Comparison of ENCODE assay signal across 8 cellular contexts in the genomic region with DNA sequence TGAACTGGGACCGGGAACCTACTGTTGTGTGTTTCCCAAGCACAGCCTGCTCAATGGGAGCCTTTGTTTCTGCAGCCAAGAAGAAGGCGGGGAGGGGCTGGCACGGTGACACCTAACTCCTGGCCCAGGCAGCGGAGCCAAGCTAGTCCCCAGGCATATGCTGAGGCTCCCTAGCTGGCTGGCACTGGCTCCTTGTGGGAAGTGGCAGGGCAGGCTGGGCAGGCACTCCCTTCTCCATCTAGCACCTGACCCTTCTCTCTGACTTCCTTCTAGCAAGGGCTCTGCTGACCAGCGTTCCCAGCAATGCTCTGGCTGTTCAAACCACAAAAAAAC.
DNase-seq lines count a peak whose midpoint lies in the region; ATAC-seq and TF ChIP-seq lines count a peak whose summit lies in the region.

No MANE protein-coding gene starts in this region.

- TF ChIP-seq CTCF in lower lobe of right lung (IDR thresholded peaks at IDR 0.05) (no peak), brain microvascular endothelial cell (IDR thresholded peaks at IDR 0.05; ENCODE audit: low read depth, low read length, missing control alignments) (no peak)

- H3K27ac ChIP-seq in lower lobe of right lung (no peak overlapping the region), aorta (ENCODE audit: low read depth in 1 of 2, low read length in 2 of 2) (no peak overlapping the region), brain microvascular endothelial cell (no peak overlapping the region)

- intact Hi-C loops in Right ventricle myocardium inferior (cut with DNase I) (loop anchor here (5.0 kb wide), 3 partner anchors 44 to 304 kb away; no protein-coding TSS in a partner anchor), cardiac septum (cut with DNase I) (no loop called here), lower lobe of right lung (cut with DNase I) (no loop called here), aorta (cut with DNase I) (loop anchor here (10.0 kb wide), 2 partner anchors 186 to 306 kb away; no protein-coding TSS in a partner anchor)

- no peak overlapping the region for H3K4me3 ChIP-seq in lower lobe of right lung
- no peak overlapping the region for H3K4me3 ChIP-seq in aorta (ENCODE audit: low read length in 2 of 2)
- H3K4me3 ChIP-seq in brain microvascular endothelial cell (ENCODE audit: low read depth, low read length) = no peak overlapping the region

- in situ Hi-C loops in brain microvascular endothelial cell (cut with HindIII; ENCODE audit: low pct_ligation_motif_present, low sequenced_read_pairs) = no loop called here

- ATAC-seq in Right ventricle myocardium inferior (peak; percentile 86), lower lobe of right lung (peak; percentile 95 to 96), aorta (ENCODE audit: low FRiP score) (peak; percentile 73), GM21390 (IDR thresholded peaks at IDR 0.05; ENCODE audit: unreplicated experiment) (no peak)

- DNase-seq in Right ventricle myocardium inferior (ENCODE audit: missing footprints) = peak; percentile 88
- DNase-seq in cardiac septum (ENCODE audit: low spot score) = no peak
- DNase-seq in cerebellum (ENCODE audit: low spot score) = peak; percentile 85
- peak; percentile 90 for DNase-seq in lower lobe of right lung
- peak; percentile 86 to 88 for DNase-seq in aorta
- no peak for DNase-seq in NCI-H524 (lab: John Stamatoyannopoulos, UW)
- no peak for DNase-seq in brain microvascular endothelial cell

- 3 to 4% methylated on average over 5 of the region's 5 CpGs for whole genome bisulfite sequencing in aorta, 2 donors

- H3K36me3 ChIP-seq in lower lobe of right lung = no peaks in the 10 kb centered on the region
- no peaks in the 10 kb centered on the region for H3K36me3 ChIP-seq in aorta (ENCODE audit: control insufficient read depth in 1 of 2, insufficient read depth in 2 of 2, low read length in 1 of 2)
- no peaks in the 10 kb centered on the region for H3K36me3 ChIP-seq in brain microvascular endothelial cell (replicated peaks)

- peaks cover 19% of the 10 kb centered on the region for H3K4me1 ChIP-seq in lower lobe of right lung
- H3K4me1 ChIP-seq in aorta (ENCODE audit: control insufficient read depth in 1 of 2, insufficient read depth in 2 of 2, low read length in 2 of 2) = peaks cover 2 to 4% of the 10 kb centered on the region in 2 donors

- H3K27me3 ChIP-seq in lower lobe of right lung (ENCODE audit: low read depth) (peaks cover 3% of the 10 kb centered on the region), aorta (ENCODE audit: control insufficient read depth in 1 of 2, insufficient read depth in 2 of 2, low read length in 1 of 2) (no peaks in the 10 kb centered on the region), brain microvascular endothelial cell (replicated peaks) (no peaks in the 10 kb centered on the region)

- H3K9me3 ChIP-seq in lower lobe of right lung (no peaks in the 10 kb centered on the region), aorta (ENCODE audit: control insufficient read depth, low read length) (no peaks in the 10 kb centered on the region)

Comparison
In these comparisons a context has a peak if more than half of its experiments do, and no peak if none do; other contexts are left out.
1. DNase-seq: peak in Right ventricle myocardium inferior (single experiment), cerebellum (single experiment), lower lobe of right lung (single experiment) and aorta (2 of 2); none in cardiac septum (single experiment), NCI-H524 (0 of 2) and brain microvascular endothelial cell (single experiment).
2. intact Hi-C loops: an anchor here in Right ventricle myocardium inferior (5.0 kb wide) and aorta (10.0 kb wide); none called in cardiac septum and lower lobe of right lung.